ENCODE assay signal across 33 cellular contexts in the genomic region with DNA sequence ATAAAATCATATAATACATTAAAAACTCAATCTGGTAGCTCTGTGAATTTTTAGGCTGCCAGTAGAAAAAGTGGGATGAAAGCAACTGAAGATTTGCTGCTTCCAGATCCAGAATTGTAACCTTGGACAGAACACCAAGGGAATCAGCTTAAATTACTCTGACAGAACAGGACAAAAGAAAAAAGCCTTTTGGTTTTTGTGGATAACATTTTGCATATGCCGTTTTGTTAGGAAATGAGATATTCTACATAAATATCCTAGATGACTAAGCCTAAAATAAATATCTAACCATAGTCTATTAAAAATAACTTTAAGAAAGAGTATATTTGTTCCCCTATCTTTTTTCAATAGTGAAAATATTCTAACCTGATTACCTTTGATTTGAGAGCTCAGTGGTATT.
"Had no signal": no experiment of that assay in that cellular context is flagged by ENCODE, and none has a peak within 500 bp of the region (broad histone marks: within the 10 kb centered on the region; RNA-seq: fewer than 3 reads in every experiment).

No MANE protein-coding gene starts in this region.

- H3K36me3 ChIP-seq: adrenal gland, esophagus squamous epithelium, gastrocnemius medialis, heart left ventricle, WERI-Rb-1 had no signal

- H3K27ac ChIP-seq: adrenal gland, body of pancreas, epithelial cell of prostate, esophagus squamous epithelium, foreskin keratinocyte, gastrocnemius medialis, heart left ventricle, WERI-Rb-1 had no signal

- H3K27me3 ChIP-seq: adrenal gland, esophagus squamous epithelium, foreskin keratinocyte, gastrocnemius medialis had no signal

- H3K9me3 ChIP-seq: adrenal gland, body of pancreas, esophagus squamous epithelium, gastrocnemius medialis, heart left ventricle had no signal

- H3K4me1 Mint-ChIP-seq: activated B cell treated with CpG ODN at 0.5 μM for 24 hours; activated T-helper 17 cell treated with anti-CD3 and anti-CD28 coated beads, Interleukin-2, amount 50 U/mL, for 72 hours; T-helper 17 cell had no signal

- FAIRE-seq: colon, endometrium, endothelial cell of umbilical vein had no signal

- H3K27ac Mint-ChIP-seq: activated B cell treated with CpG ODN at 0.5 μM for 24 hours; activated CD8-positive, alpha-beta T cell treated with anti-CD3 and anti-CD28 coated beads for 36 hours; activated naive CD8-positive, alpha-beta T cell; activated T-helper 17 cell treated with anti-CD3 and anti-CD28 coated beads, Interleukin-2, amount 50 U/mL, for 72 hours; T-helper 17 cell; T-helper 2 cell treated with Interferon-gamma antibody and Interleukin-4, amounts not matched to agents 5 μg/mL and 100 μg/mL, for 36 hours had no signal

- ATAC-seq: activated CD4-positive, CD25-positive, alpha-beta regulatory T cell treated with anti-CD3 and anti-CD28 coated beads, Interleukin-2, amount 50 U/mL, for 24 hours; activated CD8-positive, alpha-beta T cell treated with anti-CD3 and anti-CD28 coated beads for 36 hours; activated T-cell treated with anti-CD3 and anti-CD28 coated beads, Interleukin-2, amount 50 U/mL, for 4 hours; activated T-helper 17 cell treated with anti-CD3 and anti-CD28 coated beads, Interleukin-2, amount 50 U/mL, for 72 hours; body of pancreas; gastrocnemius medialis; heart left ventricle; T-helper 17 cell had no signal

- DNase-seq: activated B cell treated with CpG ODN at 0.5 μM for 24 hours; activated CD4-positive, alpha-beta T cell treated with anti-CD3 and anti-CD28 coated beads for 48 hours; activated CD4-positive, alpha-beta T cell treated with anti-CD3 and anti-CD28 coated beads, Interleukin-2, amount 50 U/mL, for 1 hour; activated CD4-positive, alpha-beta T cell treated with anti-CD3 and anti-CD28 coated beads, Interleukin-2, amount 50 U/mL, for 48 hours; activated CD8-positive, alpha-beta memory T cell treated with anti-CD3 and anti-CD28 coated beads for 24 hours; activated CD8-positive, alpha-beta T cell treated with anti-CD3 and anti-CD28 coated beads for 36 hours; activated effector memory CD4-positive, alpha-beta T cell treated with Interleukin-2 at 50 U/mL for 16 hours; activated gamma-delta T cell treated with Interleukin-2 at 50 U/mL for 16 hours; activated naive CD4-positive, alpha-beta T cell treated with anti-CD3 and anti-CD28 coated beads, Interleukin-2, amount 50 U/mL, for 16 hours; activated naive CD4-positive, alpha-beta T cell treated with Interleukin-2 at 50 U/mL for 16 hours; activated T-cell treated with anti-CD3 and anti-CD28 coated beads, Interleukin-2, amount 50 U/mL, for 4 hours; adrenal gland; amygdala; aorta; body of pancreas; caudate nucleus; effector CD8-positive, alpha-beta T cell; esophagus squamous epithelium; gastrocnemius medialis; glutamatergic neuron; heart left ventricle; T-helper 17 cell; T1000; WERI-Rb-1 had no signal

- H3K36me3 Mint-ChIP-seq: activated naive CD8-positive, alpha-beta T cell had no signal

- H3K9me3 Mint-ChIP-seq: activated B cell treated with CpG ODN at 0.5 μM for 24 hours; activated CD8-positive, alpha-beta T cell treated with anti-CD3 and anti-CD28 coated beads for 36 hours; activated T-cell treated with anti-CD3 and anti-CD28 coated beads, Interleukin-2, amount 50 U/mL, for 4 hours; activated T-helper 17 cell treated with anti-CD3 and anti-CD28 coated beads, Interleukin-2, amount 50 U/mL, for 72 hours; T-helper 2 cell treated with Interferon-gamma antibody and Interleukin-4, amounts not matched to agents 5 μg/mL and 100 μg/mL, for 36 hours had no signal

- H3K4me3 Mint-ChIP-seq: activated B cell treated with CpG ODN at 0.5 μM for 24 hours; activated CD8-positive, alpha-beta T cell treated with anti-CD3 and anti-CD28 coated beads for 36 hours; activated naive CD8-positive, alpha-beta T cell; activated T-cell treated with anti-CD3 and anti-CD28 coated beads, Interleukin-2, amount 50 U/mL, for 4 hours; activated T-helper 17 cell treated with anti-CD3 and anti-CD28 coated beads, Interleukin-2, amount 50 U/mL, for 72 hours; T-helper 17 cell; T-helper 2 cell treated with Interferon-gamma antibody and Interleukin-4, amounts not matched to agents 5 μg/mL and 100 μg/mL, for 36 hours had no signal

- H3K4me1 ChIP-seq: adrenal gland, body of pancreas, esophagus squamous epithelium, gastrocnemius medialis, heart left ventricle had no signal

- H3K4me3 ChIP-seq: adrenal gland, body of pancreas, esophagus squamous epithelium, gastrocnemius medialis, heart left ventricle had no signal
